In genomic region chr1:78836736-78837135, GRCh38 we compare ENCODE assay signal across 13 cellular contexts.
DNase-seq lines count a peak whose midpoint lies in the region; ATAC-seq, FAIRE-seq and TF ChIP-seq lines count a peak whose summit lies in the region.
"Had no signal": no experiment of that assay in that cellular context is flagged by ENCODE, and none has a peak within 500 bp of the region (broad histone marks: within the 10 kb centered on the region; RNA-seq: fewer than 3 reads in every experiment).

No MANE protein-coding gene starts in this region.

- H2AFZ ChIP-seq in GM12878 (ENCODE audit: control insufficient read depth, low read depth, low read length) (peak overlapping the region; percentile 11), neural progenitor cell (replicated peaks) (no peak overlapping the region)

- POLR2A ChIA-PET in GM12878 (lab: Charles Lee) = no interaction called here
- POLR2A ChIA-PET in naive thymus-derived CD4-positive, alpha-beta T cell (lab: Charles Lee) = no interaction called here

- H3K27me3 ChIP-seq in GM12878 (replicated peaks in 1 of 2; ENCODE audit: control insufficient read depth in 2 of 2, insufficient read depth in 2 of 2, low read length in 1 of 2) (no peaks in the 10 kb centered on the region), neural progenitor cell (no peaks in the 10 kb centered on the region)
- peaks cover 0 to 3% of the 10 kb centered on the region in 2 donors for H3K27me3 ChIP-seq in naive thymus-derived CD4-positive, alpha-beta T cell (ENCODE audit: control insufficient read depth in 2 of 2, insufficient read depth in 2 of 2, low read length in 2 of 2)
- H3K27me3 ChIP-seq: pancreas had no signal

- no peak overlapping the region for H3K27ac ChIP-seq in GM12878 (ENCODE audit: control insufficient read depth, insufficient read depth)
- H3K27ac ChIP-seq in naive thymus-derived CD4-positive, alpha-beta T cell (ENCODE audit: low read depth, low read length) = no peak overlapping the region
- H3K27ac ChIP-seq in neural progenitor cell = no peak overlapping the region
- H3K27ac ChIP-seq: pancreas had no signal

- H3K4me3 Mint-ChIP-seq in activated CD4-positive, alpha-beta T cell treated with anti-CD3 and anti-CD28 coated beads, Interleukin-2, amount 10 ng/mL, durations not matched to agents 24 days and 14 days = peak overlapping the region; percentile 55
- peak overlapping the region in 8 of 10 donors; percentile 10 to 64 (median 36) for H3K4me3 Mint-ChIP-seq in naive thymus-derived CD4-positive, alpha-beta T cell
- H3K4me3 Mint-ChIP-seq in neural progenitor cell = no peak overlapping the region
- H3K4me3 Mint-ChIP-seq: memory B cell; stimulated activated effector memory CD8-positive, alpha-beta T cell treated with anti-CD3 and anti-CD28 coated beads, Interleukin-12 subunit alpha, Interleukin-12 subunit beta, amount 100 ng/mL, for 72 hours had no signal

- no peak overlapping the region for H3K27ac Mint-ChIP-seq in activated CD4-positive, alpha-beta T cell treated with anti-CD3 and anti-CD28 coated beads, Interleukin-2, amount 10 ng/mL, durations not matched to agents 24 days and 14 days
- peak overlapping the region in 3 of 9 donors; percentile 7 to 42 (median 18) for H3K27ac Mint-ChIP-seq in naive thymus-derived CD4-positive, alpha-beta T cell
- no peak overlapping the region for H3K27ac Mint-ChIP-seq in neural progenitor cell
- H3K27ac Mint-ChIP-seq: memory B cell; stimulated activated effector memory CD8-positive, alpha-beta T cell treated with anti-CD3 and anti-CD28 coated beads, Interleukin-12 subunit alpha, Interleukin-12 subunit beta, amount 100 ng/mL, for 72 hours had no signal

- no peaks in the 10 kb centered on the region for H3K4me1 ChIP-seq in GM12878 (ENCODE audit: control insufficient read depth, insufficient read depth, low read length)
- H3K4me1 ChIP-seq in naive thymus-derived CD4-positive, alpha-beta T cell (ENCODE audit: control insufficient read depth in 2 of 2, insufficient read depth in 2 of 2, low read length in 2 of 2) = peaks cover 0 to 5% of the 10 kb centered on the region in 2 donors
- peaks cover 15% of the 10 kb centered on the region for H3K4me1 ChIP-seq in neural progenitor cell
- H3K4me1 ChIP-seq: pancreas had no signal

- H3K9ac ChIP-seq in GM12878 (ENCODE audit: control insufficient read depth, insufficient read depth, low read length) = no peak overlapping the region
- H3K9ac ChIP-seq in neural progenitor cell = no peak overlapping the region

- DNase-seq in activated CD4-positive, alpha-beta T cell treated with anti-CD3 and anti-CD28 coated beads, Interleukin-2, amount 10 ng/mL, durations not matched to agents 24 days and 14 days = no peak
- no peak for DNase-seq in activated CD4-positive, alpha-beta T cell treated with anti-CD3 and anti-CD28 coated beads, Interleukin-2, amount 50 U/mL, for 1 hour
- peak; percentile 46 for DNase-seq in M059J (ENCODE audit: low read depth)
- no peak for DNase-seq in GM12878 (ENCODE audit: low read depth, low spot score)
- DNase-seq in naive thymus-derived CD4-positive, alpha-beta T cell = no peak
- DNase-seq in NCI-H1105 treated with DMSO at 0.1 percent for 48 hours (lab: John Stamatoyannopoulos, UW) = no peak
- DNase-seq in neural progenitor cell (ENCODE audit: low spot score) = no peak
- DNase-seq: activated T-cell treated with anti-CD3 and anti-CD28 coated beads for 4 hours; pancreas; stimulated activated CD4-positive, alpha-beta T cell treated with anti-CD3 and anti-CD28 coated beads, Interleukin-1b, Interleukin-23, amount 100 ng/mL, for 48 hours had no signal

- no peaks in the 10 kb centered on the region for H3K36me3 Mint-ChIP-seq in activated CD4-positive, alpha-beta T cell treated with anti-CD3 and anti-CD28 coated beads, Interleukin-2, amount 10 ng/mL, durations not matched to agents 24 days and 14 days (ENCODE audit: low read depth)
- no peaks in the 10 kb centered on the region for H3K36me3 Mint-ChIP-seq in naive thymus-derived CD4-positive, alpha-beta T cell
- H3K36me3 Mint-ChIP-seq in neural progenitor cell = no peaks in the 10 kb centered on the region
- H3K36me3 Mint-ChIP-seq: memory B cell; stimulated activated effector memory CD8-positive, alpha-beta T cell treated with anti-CD3 and anti-CD28 coated beads, Interleukin-12 subunit alpha, Interleukin-12 subunit beta, amount 100 ng/mL, for 72 hours had no signal

- no peaks in the 10 kb centered on the region for H3K36me3 ChIP-seq in GM12878 (ENCODE audit: control insufficient read depth in 2 of 2, insufficient read depth in 2 of 2, low read length in 1 of 2)
- H3K36me3 ChIP-seq in naive thymus-derived CD4-positive, alpha-beta T cell (ENCODE audit: control insufficient read depth in 2 of 3, insufficient read depth in 3 of 3, low read length in 3 of 3) = no peaks in the 10 kb centered on the region
- H3K36me3 ChIP-seq in neural progenitor cell = no peaks in the 10 kb centered on the region
- H3K36me3 ChIP-seq: pancreas had no signal

- no peaks in the 10 kb centered on the region for H3K9me3 Mint-ChIP-seq in activated CD4-positive, alpha-beta T cell treated with anti-CD3 and anti-CD28 coated beads, Interleukin-2, amount 10 ng/mL, durations not matched to agents 24 days and 14 days
- H3K9me3 Mint-ChIP-seq in naive thymus-derived CD4-positive, alpha-beta T cell = peaks cover 0 to 1% (median 0%) of the 10 kb centered on the region in 11 donors
- no peaks in the 10 kb centered on the region for H3K9me3 Mint-ChIP-seq in neural progenitor cell
- H3K9me3 Mint-ChIP-seq: memory B cell; stimulated activated effector memory CD8-positive, alpha-beta T cell treated with anti-CD3 and anti-CD28 coated beads, Interleukin-12 subunit alpha, Interleukin-12 subunit beta, amount 100 ng/mL, for 72 hours had no signal

- SMC1A ChIA-PET in GM12878 (lab: Charles Lee; ENCODE audit: uncharacterized antibody, unreplicated experiment) = interaction anchor here (1.0 to 1.7 kb wide), 3 partner anchors 218 to 517 kb away, joined by 3 to 4 read pairs (median 4); no protein-coding TSS in a partner anchor

- in situ Hi-C loops in GM12878 (cut with MboI) = loop anchor here (10.0 kb wide), 2 partner anchors 358 to 518 kb away; no protein-coding TSS in a partner anchor

- FAIRE-seq in GM12878 (lab: Jason Lieb, UNC) = no peak

- BruUV-seq in GM12878 (replicated peaks; lab: Mats Ljungman, UMichigan) = no TSS peak

- intact Hi-C loops in activated CD4-positive, alpha-beta T cell treated with anti-CD3 and anti-CD28 coated beads, Interleukin-2, amount 10 ng/mL, durations not matched to agents 24 days and 14 days (cut with micrococcal nuclease) = loop anchor here (10.0 kb wide), 1 partner anchor 222 kb away; no protein-coding TSS in a partner anchor
- intact Hi-C loops in GM12878 (cut with micrococcal nuclease; ENCODE audit: unreplicated experiment) = loop anchor here (5.0 to 10.0 kb wide), 3 partner anchors 206 to 702 kb away; no protein-coding TSS in a partner anchor
- intact Hi-C loops in naive thymus-derived CD4-positive, alpha-beta T cell (cut with micrococcal nuclease) = loop anchor here (5.0 kb wide), 1 partner anchor 219 kb away; no protein-coding TSS in a partner anchor

- TF ChIP-seq EP300 in GM12878 (IDR thresholded peaks at IDR 0.05; ENCODE audit: borderline replicate concordance in 1 of 2, control insufficient read depth in 1 of 2, low read depth in 2 of 2, low read length in 2 of 2) = no peak

- H3K27me3 Mint-ChIP-seq in activated CD4-positive, alpha-beta T cell treated with anti-CD3 and anti-CD28 coated beads, Interleukin-2, amount 10 ng/mL, durations not matched to agents 24 days and 14 days = peaks cover 6% of the 10 kb centered on the region
- peaks cover 0 to 23% (median 4%) of the 10 kb centered on the region in 5 donors for H3K27me3 Mint-ChIP-seq in naive thymus-derived CD4-positive, alpha-beta T cell
- H3K27me3 Mint-ChIP-seq in neural progenitor cell (ENCODE audit: insufficient read depth, low read depth) = no peaks in the 10 kb centered on the region
- H3K27me3 Mint-ChIP-seq: memory B cell had no signal

- ATAC-seq in GM12878 (no peak), HG03432 (IDR thresholded peaks at IDR 0.05; ENCODE audit: unreplicated experiment) (no peak)
- no peak for ATAC-seq in naive thymus-derived CD4-positive, alpha-beta T cell
- ATAC-seq: pancreas; stimulated activated effector memory CD8-positive, alpha-beta T cell treated with anti-CD3 and anti-CD28 coated beads, Interleukin-12 subunit alpha, Interleukin-12 subunit beta, amount 100 ng/mL, for 72 hours had no signal

- CTCF ChIA-PET in GM12878 (lab: Yijun Ruan, JAX) = interaction anchor here (1.0 to 2.4 kb wide), 3 partner anchors 9 to 517 kb away, joined by 3 to 16 read pairs (median 5); no protein-coding TSS in a partner anchor
- CTCF ChIA-PET in naive thymus-derived CD4-positive, alpha-beta T cell (lab: Charles Lee) = no interaction called here

- H3K9me3 ChIP-seq in GM12878 (replicated peaks; ENCODE audit: control insufficient read depth, insufficient read depth, low read length) (no peaks in the 10 kb centered on the region), neural progenitor cell (ENCODE audit: low read depth) (no peaks in the 10 kb centered on the region)
- no peaks in the 10 kb centered on the region for H3K9me3 ChIP-seq in naive thymus-derived CD4-positive, alpha-beta T cell (ENCODE audit: control insufficient read depth in 2 of 3, low read length in 3 of 3)
- H3K9me3 ChIP-seq: pancreas had no signal

- RAD21 ChIA-PET in GM12878 (lab: Charles Lee; ENCODE audit: unreplicated experiment) = interaction anchor here (1.0 to 1.3 kb wide), 4 partner anchors 18 to 477 kb away, joined by 3 to 4 read pairs (median 3); no protein-coding TSS in a partner anchor

- H4K20me1 ChIP-seq in GM12878 (ENCODE audit: control insufficient read depth, insufficient read depth) (no peaks in the 10 kb centered on the region), neural progenitor cell (ENCODE audit: low read depth) (no peaks in the 10 kb centered on the region)

- no peak for TF ChIP-seq RAD21 in GM12878 (IDR thresholded peaks at IDR 0.05; ENCODE audit: insufficient read depth, low read depth, low read length)

- peaks cover 7% of the 10 kb centered on the region for H3K4me1 Mint-ChIP-seq in activated CD4-positive, alpha-beta T cell treated with anti-CD3 and anti-CD28 coated beads, Interleukin-2, amount 10 ng/mL, durations not matched to agents 24 days and 14 days
- peaks cover 6 to 20% (median 12%) of the 10 kb centered on the region in 7 donors for H3K4me1 Mint-ChIP-seq in naive thymus-derived CD4-positive, alpha-beta T cell
- peaks cover 12% of the 10 kb centered on the region for H3K4me1 Mint-ChIP-seq in neural progenitor cell

- H3K4me3 ChIP-seq in GM12878 = no peak overlapping the region
- H3K4me3 ChIP-seq in naive thymus-derived CD4-positive, alpha-beta T cell (ENCODE audit: low read length) = no peak overlapping the region
- H3K4me3 ChIP-seq in neural progenitor cell = no peak overlapping the region
- H3K4me3 ChIP-seq: pancreas had no signal

- TF ChIP-seq POLR2A in GM12878 (IDR thresholded peaks at IDR 0.05; ENCODE audit: low read depth, low read length) = no peak

- H3F3A ChIP-seq in neural progenitor cell (ENCODE audit: low read depth) = no peaks in the 10 kb centered on the region

- H3K79me2 ChIP-seq in GM12878 (ENCODE audit: control insufficient read depth, insufficient read depth, low read length) (no peaks in the 10 kb centered on the region), neural progenitor cell (ENCODE audit: low read depth) (no peaks in the 10 kb centered on the region)

- TF ChIP-seq CTCF in GM12878 (IDR thresholded peaks at IDR 0.05 in 2 of 3, conservative IDR thresholded peaks at IDR 0.05 in 1 of 3; ENCODE audit: control insufficient read depth in 2 of 3, extremely low read depth in 1 of 3, insufficient read depth in 1 of 3, low read depth in 3 of 3, low read length in 3 of 3) (no peak), neural progenitor cell (IDR thresholded peaks at IDR 0.05) (no peak)

- no peak overlapping the region for H3K4me2 ChIP-seq in GM12878 (ENCODE audit: control insufficient read depth, insufficient read depth)
- no peak overlapping the region for H3K4me2 ChIP-seq in neural progenitor cell
